ENCODE assay signal across 17 cellular contexts in genomic region chrX:115030635-115031034, GRCh38. TPM values are rescaled to one million over a fixed set of nuclear protein-coding genes. Genes with fewer than 3 reads are reported as not detected.
DNase-seq lines count a peak whose midpoint lies in the region; ATAC-seq, FAIRE-seq and TF ChIP-seq lines count a peak whose summit lies in the region.
"Had no signal": no experiment of that assay in that cellular context is flagged by ENCODE, and none has a peak within 500 bp of the region (broad histone marks: within the 10 kb centered on the region; RNA-seq: fewer than 3 reads in every experiment).

No MANE protein-coding gene starts in this region.

- no peaks in the 10 kb centered on the region for H3K79me2 ChIP-seq in osteoblast (ENCODE audit: insufficient read depth, low read length)
- H3K79me2 ChIP-seq in GM23248 (ENCODE audit: insufficient read depth) = no peaks in the 10 kb centered on the region

- no TSS peak for BruUV-seq in Calu3 (replicated peaks; lab: Mats Ljungman, UMichigan)

- no peak for ATAC-seq in GM18858 (IDR thresholded peaks at IDR 0.05; ENCODE audit: unreplicated experiment)
- ATAC-seq: pancreas had no signal

- no peak overlapping the region for H3K9ac ChIP-seq in GM23248

- TF ChIP-seq CTCF in Calu3 (IDR thresholded peaks at IDR 0.05; ENCODE audit: unreplicated experiment) = no peak
- no peak for TF ChIP-seq CTCF in osteoblast (IDR thresholded peaks at IDR 0.05; ENCODE audit: extremely low read depth, low read depth, low read length)

- WGBS in GM23248 (ENCODE audit: low coverage in 1 of 2, low lambda C conversion rate in 2 of 2, missing lambda C conversion rate in 2 of 2), 2 experiments = 89 to 94% methylated on average over 2 of the region's 2 CpGs

- H3K27me3 ChIP-seq in osteoblast (ENCODE audit: insufficient read depth, low read length) (no peaks in the 10 kb centered on the region), GM23248 (replicated peaks; ENCODE audit: insufficient read depth) (no peaks in the 10 kb centered on the region)

- H4K20me1 ChIP-seq in osteoblast (ENCODE audit: insufficient read depth, low read length) (no peaks in the 10 kb centered on the region), GM23248 (ENCODE audit: insufficient read depth) (no peaks in the 10 kb centered on the region)

- H3K27ac ChIP-seq in osteoblast (ENCODE audit: low read depth, low read length) = no peak overlapping the region
- no peak overlapping the region for H3K27ac ChIP-seq in GM23248
- H3K27ac ChIP-seq: pancreas had no signal

- intact Hi-C loops in Calu3 (cut with micrococcal nuclease; ENCODE audit: unreplicated experiment) = no loop called here

- in situ Hi-C loops in GM23248 (cut with MboI) = no loop called here

- peak; percentile 64 for FAIRE-seq in colon (lab: Jason Lieb, UNC)
- FAIRE-seq: pancreas had no signal

- peaks cover 6% of the 10 kb centered on the region for H3K36me3 Mint-ChIP-seq in Calu3 (ENCODE audit: insufficient read depth, unreplicated experiment)

- H2AFZ ChIP-seq in osteoblast (ENCODE audit: low read length) (peak overlapping the region; percentile 36), GM23248 (no peak overlapping the region)

- no peaks in the 10 kb centered on the region for H3K9me2 ChIP-seq in GM23248 (ENCODE audit: insufficient read depth)

- H3K4me1 Mint-ChIP-seq in Calu3 (ENCODE audit: low read depth, unreplicated experiment) = peaks cover 9% of the 10 kb centered on the region

- H3K36me3 ChIP-seq in osteoblast (ENCODE audit: insufficient read depth, low read length) (no peaks in the 10 kb centered on the region), GM23248 (ENCODE audit: low read depth) (no peaks in the 10 kb centered on the region)
- H3K36me3 ChIP-seq: pancreas had no signal

- no peaks in the 10 kb centered on the region for H3K27me3 Mint-ChIP-seq in Calu3 (ENCODE audit: unreplicated experiment)

- H3K4me2 ChIP-seq in osteoblast (ENCODE audit: insufficient read depth, low read length) (no peak overlapping the region), GM23248 (ENCODE audit: unreplicated experiment) (no peak overlapping the region)

- H3K4me1 ChIP-seq in osteoblast (ENCODE audit: insufficient read depth, low read length) (peaks cover 5% of the 10 kb centered on the region), GM23248 (ENCODE audit: insufficient read depth) (peaks cover 5% of the 10 kb centered on the region; the same call in 1 of the 2 replicates)
- H3K4me1 ChIP-seq: pancreas had no signal

- H3K27ac Mint-ChIP-seq in Calu3 (ENCODE audit: unreplicated experiment) = peak overlapping the region; percentile 1

- H3K4me3 Mint-ChIP-seq in Calu3 (ENCODE audit: low read depth, unreplicated experiment) = no peak overlapping the region

- H3F3A ChIP-seq in GM23248 (ENCODE audit: insufficient read depth) = no peaks in the 10 kb centered on the region

- DNase-seq in Calu3 (peak; percentile 64), NCI-H2081 treated with DMSO at 0.1 percent for 48 hours (lab: John Stamatoyannopoulos, UW) (peak; percentile 14), osteoblast (ENCODE audit: insufficient read length, low spot score, missing footprints) (no peak), NCI-H1436 (lab: John Stamatoyannopoulos, UW) (no peak), GM23248 (no peak)
- DNase-seq in activated effector memory CD4-positive, alpha-beta T cell treated with Interleukin-2 at 50 U/mL for 16 hours = no peak
- DNase-seq: activated T-cell treated with anti-CD3 and anti-CD28 coated beads for 4 hours; AML-193; cerebellar nuclear complex; midbrain; NCI-H146; pancreas; stimulated activated CD4-positive, alpha-beta T cell treated with anti-CD3 and anti-CD28 coated beads, Interleukin-15, amount 100 ng/mL, for 24 hours; stimulated activated CD8-positive, alpha-beta memory T cell treated with anti-CD3 and anti-CD28 coated beads, Interleukin-4, amount 100 ng/mL, for 48 hours; SW 1271 had no signal

- CTCF ChIA-PET in Calu3 (lab: Charles Lee) = interaction anchor here (0.6 to 0.9 kb wide), 2 partner anchors 13 to 62 kb away, joined by 3 read pairs; no protein-coding TSS in a partner anchor

- H3K4me3 ChIP-seq in osteoblast (ENCODE audit: insufficient read depth, low read length) = no peak overlapping the region
- no peak overlapping the region for H3K4me3 ChIP-seq in GM23248
- H3K4me3 ChIP-seq: pancreas had no signal

- H3K9me3 ChIP-seq in osteoblast (ENCODE audit: low read depth, low read length) (no peaks in the 10 kb centered on the region), GM23248 (ENCODE audit: low read depth) (no peaks in the 10 kb centered on the region)
- H3K9me3 ChIP-seq: pancreas had no signal

- no peaks in the 10 kb centered on the region for H3K9me3 Mint-ChIP-seq in Calu3 (ENCODE audit: low read depth, unreplicated experiment)

RNA-seq across cellular contexts. Expression of gene IL13RA2, which starts 13.2 kb away (rescaled TPM):
- total RNA-seq in Calu3 (2022) (not detected in 2 replicates), osteoblast (0.88 and 1.1 TPM in 2 replicates)
- 9.4 and 11.5 TPM in 2 replicates for total RNA-seq in GM23248 (2014; rRNA removed; shearing (Covaris generic))
- 11.6 and 12.3 TPM in 2 replicates for polyA plus RNA-seq in GM23248 (2016; fragmentation: Nextera tagmentation; extraction: Ambion mirVana)

Comparison
In these comparisons a context has a peak if more than half of its experiments do, and no peak if none do; other contexts are left out.
1. DNase-seq: peak in Calu3 (single experiment) and NCI-H2081 treated with DMSO at 0.1 percent for 48 hours (single experiment); none in osteoblast (single experiment), NCI-H1436 (single experiment), activated effector memory CD4-positive, alpha-beta T cell treated with Interleukin-2 at 50 U/mL for 16 hours (single experiment) and GM23248 (single experiment).